8 cellular contexts compared by ENCODE assay signal in genomic region chr11:11731311-11732083, GRCh38.
A peak's percentile ranks its signal among the peaks of the same experiment; 100 is the strongest.
DNase-seq lines count a peak whose midpoint lies in the region.

No MANE protein-coding gene starts in this region.

- DNase-seq in DMS79 treated with DMSO at 0.1 percent for 48 hours (lab: John Stamatoyannopoulos, UW) (peak; percentile 88), NCI-H1092 treated with DMSO at 0.1 percent for 48 hours (lab: John Stamatoyannopoulos, UW) (peak; percentile 15), SW480 (ENCODE audit: low spot score) (peak; percentile 38), kidney tubule cell (ENCODE audit: low spot score) (peak; percentile 84), cerebellar cortex (ENCODE audit: low spot score) (no peak), SIG-M5 (lab: John Stamatoyannopoulos, UW) (no peak), activated gamma-delta T cell treated with Interleukin-2 at 50 U/mL for 16 hours (no peak)
- no peak for DNase-seq in stimulated activated CD4-positive, alpha-beta T cell treated with anti-CD3 and anti-CD28 coated beads, Interleukin-2, amount 100 ng/mL, for 24 hours

Comparison
In these comparisons a context has a peak if more than half of its experiments do, and no peak if none do; other contexts are left out.
1. DNase-seq: peak in DMS79 treated with DMSO at 0.1 percent for 48 hours (single experiment), NCI-H1092 treated with DMSO at 0.1 percent for 48 hours (single experiment), SW480 (single experiment) and kidney tubule cell (single experiment); none in cerebellar cortex (single experiment), stimulated activated CD4-positive, alpha-beta T cell treated with anti-CD3 and anti-CD28 coated beads, Interleukin-2, amount 100 ng/mL, for 24 hours (0 of 2), SIG-M5 (single experiment) and activated gamma-delta T cell treated with Interleukin-2 at 50 U/mL for 16 hours (single experiment).